15 cellular contexts compared by ENCODE assay signal in the genomic region with DNA sequence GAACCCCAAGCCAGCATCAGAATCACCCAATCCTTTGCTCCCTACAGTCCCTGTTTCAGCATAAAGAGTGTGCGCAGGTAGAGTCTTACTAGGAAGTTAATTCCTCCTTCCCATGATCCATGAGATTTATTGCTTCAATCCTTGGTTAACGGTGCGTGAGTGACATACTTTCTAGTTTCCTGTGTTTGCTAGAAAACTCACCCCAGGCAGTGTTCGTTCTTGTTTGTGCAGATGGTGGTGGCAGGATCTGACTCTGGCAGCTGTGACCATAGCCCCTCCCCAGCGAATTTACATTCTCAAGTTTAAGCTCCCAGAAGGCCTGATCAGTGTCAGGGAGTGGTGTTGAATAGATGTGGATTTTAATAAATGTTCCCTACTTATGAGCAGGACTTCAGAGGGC.
DNase-seq lines count a peak whose midpoint lies in the region; ATAC-seq and TF ChIP-seq lines count a peak whose summit lies in the region.
"Had no signal": no experiment of that assay in that cellular context is flagged by ENCODE, and none has a peak within 500 bp of the region (broad histone marks: within the 10 kb centered on the region; RNA-seq: fewer than 3 reads in every experiment).

No MANE protein-coding gene starts in this region.

- intact Hi-C loops in Right ventricle myocardium inferior (cut with DNase I) = no loop called here

- no peak overlapping the region for H3K9ac ChIP-seq in DND-41 (ENCODE audit: low read depth, low read length)
- H3K9ac ChIP-seq: KMS-11 had no signal

- DNase-seq in DND-41 (no peak), epithelial cell of proximal tubule (ENCODE audit: low read depth) (peak; percentile 3), renal cortical epithelial cell (ENCODE audit: low read depth) (peak; percentile 80), cerebellar nuclear complex (lab: John Stamatoyannopoulos, UW) (no peak), Right ventricle myocardium inferior (ENCODE audit: missing footprints) (no peak)
- DNase-seq: ACHN; BE2C; Calu3; CD4-positive, alpha-beta memory T cell; DMS 273 treated with DMSO at 0.1 percent for 48 hours; DMS53; HCEC 1CT had no signal

- H3K9me3 ChIP-seq in DND-41 (ENCODE audit: insufficient read depth, low read length, severe bottlenecking) = no peaks in the 10 kb centered on the region
- H3K9me3 ChIP-seq: BE2C had no signal

- H3K27me3 ChIP-seq in DND-41 (ENCODE audit: insufficient read depth, low read length, poor library complexity) = no peaks in the 10 kb centered on the region
- H3K27me3 ChIP-seq: BE2C had no signal

- H3K36me3 ChIP-seq in DND-41 (ENCODE audit: insufficient read depth, low read length) = no peaks in the 10 kb centered on the region
- H3K36me3 ChIP-seq: BE2C had no signal

- ATAC-seq in DND-41 (ENCODE audit: insufficient read depth, low read depth) = peak; percentile 49; the same call in 1 of the 3 replicates
- ATAC-seq in HG02642 (IDR thresholded peaks at IDR 0.05; ENCODE audit: poor library complexity, unreplicated experiment) = no peak
- no peak for ATAC-seq in Right ventricle myocardium inferior
- ATAC-seq: GM23338 had no signal

- H3K4me1 ChIP-seq in DND-41 (ENCODE audit: insufficient read depth, low read length) = peaks cover 3% of the 10 kb centered on the region; the same call in 1 of the 2 replicates
- H3K4me1 ChIP-seq: BE2C had no signal

- H3K4me2 ChIP-seq in DND-41 (ENCODE audit: insufficient read depth, low read length) = no peak overlapping the region
- H3K4me2 ChIP-seq: GM23338, KMS-11 had no signal

- no peak for TF ChIP-seq CTCF in DND-41 (IDR thresholded peaks at IDR 0.05; ENCODE audit: borderline replicate concordance, extremely low read depth, low read length, poor library complexity, severe bottlenecking)
- TF ChIP-seq CTCF in epithelial cell of proximal tubule (conservative IDR thresholded peaks at IDR 0.05; ENCODE audit: low read depth, low read length) = no peak

- no peak overlapping the region for H2AFZ ChIP-seq in DND-41 (ENCODE audit: low read depth, low read length)
- H2AFZ ChIP-seq: GM23338 had no signal

- H3K27ac ChIP-seq in DND-41 (ENCODE audit: low read length) = no peak overlapping the region
- H3K27ac ChIP-seq: KMS-11 had no signal

- H4K20me1 ChIP-seq in DND-41 (ENCODE audit: insufficient read depth, low read length) = no peaks in the 10 kb centered on the region

- H3K79me2 ChIP-seq in DND-41 (ENCODE audit: insufficient read depth, low read length) = no peaks in the 10 kb centered on the region

- no peak overlapping the region for H3K4me3 ChIP-seq in DND-41 (ENCODE audit: low read depth in 1 of 2, low read length in 2 of 2)
- H3K4me3 ChIP-seq in epithelial cell of proximal tubule (ENCODE audit: low read depth, low read length) = no peak overlapping the region
- H3K4me3 ChIP-seq: GM23338 had no signal

Comparison
In these comparisons a context has a peak if more than half of its experiments do, and no peak if none do; other contexts are left out.
1. DNase-seq: peak in epithelial cell of proximal tubule (single experiment) and renal cortical epithelial cell (single experiment); none in DND-41 (single experiment), cerebellar nuclear complex (0 of 2) and Right ventricle myocardium inferior (single experiment).